ENCODE assay signal across 1 cellular context in genomic region chr22:45271667-45272188, GRCh38.
TF ChIP-seq lines count a peak whose summit lies in the region.

No MANE protein-coding gene starts in this region.

TF ChIP-seq in HepG2, 621 proteins besides CTCF, POLR2A, EP300 and RAD21 (continues in another document):
- TF ChIP-seq ZBTB38 (CRISPR knock-in tag; IDR thresholded peaks at IDR 0.05), result peak; percentile 33; the same call in 1 of the 2 replicates
- no peak for TF ChIP-seq TFDP1 (CRISPR knock-in tag; IDR thresholded peaks at IDR 0.05; ENCODE audit: borderline replicate concordance)
- no peak for TF ChIP-seq MBNL3 (CRISPR knock-in tag; conservative IDR thresholded peaks at IDR 0.05)
- TF ChIP-seq SNAPC4 (CRISPR knock-in tag; IDR thresholded peaks at IDR 0.05), result no peak
- TF ChIP-seq, protein P1, sequence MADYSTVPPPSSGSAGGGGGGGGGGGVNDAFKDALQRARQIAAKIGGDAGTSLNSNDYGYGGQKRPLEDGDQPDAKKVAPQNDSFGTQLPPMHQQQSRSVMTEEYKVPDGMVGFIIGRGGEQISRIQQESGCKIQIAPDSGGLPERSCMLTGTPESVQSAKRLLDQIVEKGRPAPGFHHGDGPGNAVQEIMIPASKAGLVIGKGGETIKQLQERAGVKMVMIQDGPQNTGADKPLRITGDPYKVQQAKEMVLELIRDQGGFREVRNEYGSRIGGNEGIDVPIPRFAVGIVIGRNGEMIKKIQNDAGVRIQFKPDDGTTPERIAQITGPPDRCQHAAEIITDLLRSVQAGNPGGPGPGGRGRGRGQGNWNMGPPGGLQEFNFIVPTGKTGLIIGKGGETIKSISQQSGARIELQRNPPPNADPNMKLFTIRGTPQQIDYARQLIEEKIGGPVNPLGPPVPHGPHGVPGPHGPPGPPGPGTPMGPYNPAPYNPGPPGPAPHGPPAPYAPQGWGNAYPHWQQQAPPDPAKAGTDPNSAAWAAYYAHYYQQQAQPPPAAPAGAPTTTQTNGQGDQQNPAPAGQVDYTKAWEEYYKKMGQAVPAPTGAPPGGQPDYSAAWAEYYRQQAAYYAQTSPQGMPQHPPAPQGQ (CRISPR knock-in tag; IDR thresholded peaks at IDR 0.05; ENCODE audit: borderline replicate concordance), result no peak
- peak; percentile 40 for TF ChIP-seq PRPF4 (IDR thresholded peaks at IDR 0.05; ENCODE audit: low read depth, low read length, poor library complexity, severe bottlenecking)
- TF ChIP-seq, protein P2, sequence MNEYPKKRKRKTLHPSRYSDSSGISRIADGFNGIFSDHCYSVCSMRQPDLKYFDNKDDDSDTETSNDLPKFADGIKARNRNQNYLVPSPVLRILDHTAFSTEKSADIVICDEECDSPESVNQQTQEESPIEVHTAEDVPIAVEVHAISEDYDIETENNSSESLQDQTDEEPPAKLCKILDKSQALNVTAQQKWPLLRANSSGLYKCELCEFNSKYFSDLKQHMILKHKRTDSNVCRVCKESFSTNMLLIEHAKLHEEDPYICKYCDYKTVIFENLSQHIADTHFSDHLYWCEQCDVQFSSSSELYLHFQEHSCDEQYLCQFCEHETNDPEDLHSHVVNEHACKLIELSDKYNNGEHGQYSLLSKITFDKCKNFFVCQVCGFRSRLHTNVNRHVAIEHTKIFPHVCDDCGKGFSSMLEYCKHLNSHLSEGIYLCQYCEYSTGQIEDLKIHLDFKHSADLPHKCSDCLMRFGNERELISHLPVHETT (CRISPR knock-in tag; conservative IDR thresholded peaks at IDR 0.05), result no peak
- TF ChIP-seq ZNF703 (CRISPR knock-in tag; IDR thresholded peaks at IDR 0.05; ENCODE audit: borderline replicate concordance), result no peak
- TF ChIP-seq NKX3-1 (CRISPR knock-in tag; IDR thresholded peaks at IDR 0.05), result no peak
- TF ChIP-seq PREB (CRISPR knock-in tag; IDR thresholded peaks at IDR 0.05), result no peak
- TF ChIP-seq ZNF160 (CRISPR knock-in tag; IDR thresholded peaks at IDR 0.05), result no peak
- TF ChIP-seq ZFP36L2 (CRISPR knock-in tag; IDR thresholded peaks at IDR 0.05), result no peak
- no peak for TF ChIP-seq JUN (CRISPR knock-in tag; IDR thresholded peaks at IDR 0.05)
- TF ChIP-seq RBM39 (IDR thresholded peaks at IDR 0.05; ENCODE audit: low read depth, low read length, poor library complexity, severe bottlenecking), result no peak
- TF ChIP-seq ZNF354B (CRISPR knock-in tag; IDR thresholded peaks at IDR 0.05), result no peak
- no peak for TF ChIP-seq PAF1 (CRISPR knock-in tag; IDR thresholded peaks at IDR 0.05)
- no peak for TF ChIP-seq ATF2 (CRISPR knock-in tag; IDR thresholded peaks at IDR 0.05)
- TF ChIP-seq ZNF468 (CRISPR knock-in tag; IDR thresholded peaks at IDR 0.05), result no peak
- no peak for TF ChIP-seq NCOR1 (IDR thresholded peaks at IDR 0.05; ENCODE audit: borderline replicate concordance, low read length)
- TF ChIP-seq KLF15 (CRISPR knock-in tag; IDR thresholded peaks at IDR 0.05; ENCODE audit: borderline replicate concordance), result no peak
- no peak for TF ChIP-seq GTF3A (CRISPR knock-in tag; conservative IDR thresholded peaks at IDR 0.05)
- TF ChIP-seq DPF2 (CRISPR knock-in tag; IDR thresholded peaks at IDR 0.05; ENCODE audit: borderline replicate concordance, low read depth), result no peak
- no peak for TF ChIP-seq ZNF768 (CRISPR knock-in tag; IDR thresholded peaks at IDR 0.05)
- no peak for TF ChIP-seq FOSL1 (CRISPR knock-in tag; IDR thresholded peaks at IDR 0.05; ENCODE audit: borderline replicate concordance)
- TF ChIP-seq ZNF891 (CRISPR knock-in tag; IDR thresholded peaks at IDR 0.05), result 0 out of 2 replicates have a peak, but pooled peaks have one; percentile 45
- no peak; the same call in 1 of the 2 replicates for TF ChIP-seq TBX2 (CRISPR knock-in tag; IDR thresholded peaks at IDR 0.05; ENCODE audit: borderline replicate concordance)
- TF ChIP-seq HDAC6 (IDR thresholded peaks at IDR 0.05; ENCODE audit: low read depth, low read length), result no peak
- no peak for TF ChIP-seq ZNF205 (CRISPR knock-in tag; IDR thresholded peaks at IDR 0.05)
- TF ChIP-seq DMTF1 (CRISPR knock-in tag; IDR thresholded peaks at IDR 0.05), result no peak
- TF ChIP-seq ZNF224 (CRISPR knock-in tag; IDR thresholded peaks at IDR 0.05), result peak; percentile 55; the same call in 1 of the 2 replicates
- TF ChIP-seq PHF20 (CRISPR knock-in tag; IDR thresholded peaks at IDR 0.05), result no peak
- TF ChIP-seq HNRNPL (IDR thresholded peaks at IDR 0.05; ENCODE audit: low read depth, low read length), result no peak
- peak; percentile 1; the same call in 1 of the 2 replicates for TF ChIP-seq GLI4 (CRISPR knock-in tag; IDR thresholded peaks at IDR 0.05; ENCODE audit: borderline replicate concordance)
- TF ChIP-seq ZNF142 (CRISPR knock-in tag; IDR thresholded peaks at IDR 0.05), result no peak
- no peak for TF ChIP-seq RFXANK (CRISPR knock-in tag; IDR thresholded peaks at IDR 0.05)
- TF ChIP-seq SP5 (CRISPR knock-in tag; IDR thresholded peaks at IDR 0.05; ENCODE audit: borderline replicate concordance, low read depth), result 0 out of 2 replicates have a peak, but pooled peaks have one; percentile 12
